In the genomic region with DNA sequence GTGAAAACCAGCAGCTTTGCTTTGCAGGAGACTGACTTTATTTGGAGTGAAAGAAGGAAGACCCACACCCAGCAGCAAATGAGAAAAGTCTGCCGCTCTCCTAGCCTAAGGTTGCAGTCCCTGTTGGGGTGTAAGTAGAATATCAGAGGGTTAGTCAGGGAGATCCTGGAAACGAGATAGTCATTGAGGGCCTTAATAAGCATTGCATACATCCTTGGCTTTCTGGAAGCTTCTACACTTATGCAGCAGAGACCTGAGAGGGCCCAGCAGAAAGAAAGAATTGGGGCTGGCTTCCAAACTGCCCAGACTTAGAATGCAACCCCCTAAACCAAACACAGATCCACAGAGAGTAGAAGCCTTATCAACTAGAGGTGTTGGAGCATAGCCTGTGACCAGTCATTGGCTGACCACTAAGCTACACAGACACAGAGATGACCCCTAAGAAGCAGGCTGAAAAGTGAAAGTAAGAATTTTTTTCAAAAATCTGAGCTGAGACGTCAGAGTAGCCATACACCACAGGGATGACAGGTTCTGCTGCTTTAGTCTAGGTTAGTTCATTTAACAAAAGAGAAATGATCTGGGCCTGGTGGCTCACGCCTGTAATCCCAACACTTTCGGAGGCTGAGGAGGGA, we compare ENCODE assay signal across 1 cellular context.
TF ChIP-seq lines count a peak whose summit lies in the region.

No MANE protein-coding gene starts in this region.

TF ChIP-seq in SK-N-SH, 30 proteins besides CTCF, POLR2A, EP300 and RAD21 (continued from another document):
- TF ChIP-seq, protein P1, sequence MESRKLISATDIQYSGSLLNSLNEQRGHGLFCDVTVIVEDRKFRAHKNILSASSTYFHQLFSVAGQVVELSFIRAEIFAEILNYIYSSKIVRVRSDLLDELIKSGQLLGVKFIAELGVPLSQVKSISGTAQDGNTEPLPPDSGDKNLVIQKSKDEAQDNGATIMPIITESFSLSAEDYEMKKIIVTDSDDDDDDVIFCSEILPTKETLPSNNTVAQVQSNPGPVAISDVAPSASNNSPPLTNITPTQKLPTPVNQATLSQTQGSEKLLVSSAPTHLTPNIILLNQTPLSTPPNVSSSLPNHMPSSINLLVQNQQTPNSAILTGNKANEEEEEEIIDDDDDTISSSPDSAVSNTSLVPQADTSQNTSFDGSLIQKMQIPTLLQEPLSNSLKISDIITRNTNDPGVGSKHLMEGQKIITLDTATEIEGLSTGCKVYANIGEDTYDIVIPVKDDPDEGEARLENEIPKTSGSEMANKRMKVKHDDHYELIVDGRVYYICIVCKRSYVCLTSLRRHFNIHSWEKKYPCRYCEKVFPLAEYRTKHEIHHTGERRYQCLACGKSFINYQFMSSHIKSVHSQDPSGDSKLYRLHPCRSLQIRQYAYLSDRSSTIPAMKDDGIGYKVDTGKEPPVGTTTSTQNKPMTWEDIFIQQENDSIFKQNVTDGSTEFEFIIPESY (IDR thresholded peaks at IDR 0.05; ENCODE audit: borderline replicate concordance, low read depth) = no peak
- TF ChIP-seq, protein P2, sequence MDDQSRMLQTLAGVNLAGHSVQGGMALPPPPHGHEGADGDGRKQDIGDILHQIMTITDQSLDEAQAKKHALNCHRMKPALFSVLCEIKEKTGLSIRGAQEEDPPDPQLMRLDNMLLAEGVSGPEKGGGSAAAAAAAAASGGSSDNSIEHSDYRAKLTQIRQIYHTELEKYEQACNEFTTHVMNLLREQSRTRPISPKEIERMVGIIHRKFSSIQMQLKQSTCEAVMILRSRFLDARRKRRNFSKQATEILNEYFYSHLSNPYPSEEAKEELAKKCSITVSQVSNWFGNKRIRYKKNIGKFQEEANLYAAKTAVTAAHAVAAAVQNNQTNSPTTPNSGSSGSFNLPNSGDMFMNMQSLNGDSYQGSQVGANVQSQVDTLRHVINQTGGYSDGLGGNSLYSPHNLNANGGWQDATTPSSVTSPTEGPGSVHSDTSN (IDR thresholded peaks at IDR 0.05) = no peak
- TF ChIP-seq NRF1 (IDR thresholded peaks at IDR 0.05; ENCODE audit: low read depth, low read length) (no peak), EZH2phosphoT487 (IDR thresholded peaks at IDR 0.05; ENCODE audit: borderline replicate concordance, low read depth) (no peak), ELF1 (IDR thresholded peaks at IDR 0.05) (no peak), CHD2 (IDR thresholded peaks at IDR 0.05; ENCODE audit: low read length, partially characterized antibody) (no peak)
